ENCODE assay signal across 10 cellular contexts in genomic region chr17:82590881-82591539, GRCh38. TPM values are rescaled to one million over a fixed set of nuclear protein-coding genes. Genes with fewer than 3 reads are reported as not detected.
A peak's percentile ranks its signal among the peaks of the same experiment; 100 is the strongest.
DNase-seq lines count a peak whose midpoint lies in the region; ATAC-seq, FAIRE-seq and TF ChIP-seq lines count a peak whose summit lies in the region.
"Had no signal": no experiment of that assay in that cellular context is flagged by ENCODE, and none has a peak within 500 bp of the region (broad histone marks: within the 10 kb centered on the region; RNA-seq: fewer than 3 reads in every experiment).

No MANE protein-coding gene starts in this region.

- no peaks in the 10 kb centered on the region for H4K20me1 ChIP-seq in K562 (replicated peaks; ENCODE audit: control insufficient read depth, insufficient read depth, low read length)

- CTCF ChIA-PET in activated CD8-positive, alpha-beta memory T cell treated with anti-CD3 and anti-CD28 coated beads, Interleukin-2, amount 10 ng/mL, durations not matched to agents 7 days and 5 days (lab: Charles Lee): interaction anchor here (0.9 to 1.3 kb wide), 4 partner anchors 13 to 610 kb away, joined by 3 to 4 read pairs (median 4); no protein-coding TSS in a partner anchor
- CTCF ChIA-PET in K562 (lab: Yijun Ruan, JAX; ENCODE audit: low intra/inter-chr PET ratio): no interaction called here

- H3K27ac Mint-ChIP-seq in activated CD8-positive, alpha-beta memory T cell treated with anti-CD3 and anti-CD28 coated beads, Interleukin-2, amount 10 ng/mL, durations not matched to agents 7 days and 5 days: peak overlapping the region; percentile 91
- H3K27ac Mint-ChIP-seq in memory B cell: peak overlapping the region; percentile 75

- H3K27ac ChIP-seq in K562 (ENCODE audit: extremely low read depth, low read depth, low read length): no peak overlapping the region
- peak overlapping the region; percentile 86 to 98 (median 92) for H3K27ac ChIP-seq in tibial nerve
- no peak overlapping the region for H3K27ac ChIP-seq in SJCRH30

- no peak for ATAC-seq in activated CD8-positive, alpha-beta memory T cell treated with anti-CD3 and anti-CD28 coated beads, Interleukin-2, amount 10 ng/mL, durations not matched to agents 7 days and 5 days
- ATAC-seq in K562 (no peak; the same call in 1 of the 3 replicates), memory B cell (ENCODE audit: low read depth) (no peak), HG03432 (IDR thresholded peaks at IDR 0.05; ENCODE audit: unreplicated experiment) (no peak)

- intact Hi-C loops in K562 (cut with micrococcal nuclease): no loop called here

- TF ChIP-seq POLR2A in K562 (conservative IDR thresholded peaks at IDR 0.05): no peak; the same call in 1 of the 2 replicates
- no peak for TF ChIP-seq POLR2A in tibial nerve (IDR thresholded peaks at IDR 0.05)

- 86% methylated on average over 14 of the region's 17 CpGs for WGBS in K562 (ENCODE audit: insufficient coverage, low coverage, missing lambda C conversion rate)
- 62 to 65% methylated on average over 12 to 17 of the region's 17 CpGs for WGBS in tibial nerve, 2 donors

- no peak overlapping the region for H3K4me2 ChIP-seq in K562 (ENCODE audit: insufficient read depth, low read length)

- H3K27me3 Mint-ChIP-seq in activated CD8-positive, alpha-beta memory T cell treated with anti-CD3 and anti-CD28 coated beads, Interleukin-2, amount 10 ng/mL, durations not matched to agents 7 days and 5 days: no peaks in the 10 kb centered on the region
- H3K27me3 Mint-ChIP-seq in memory B cell: no peaks in the 10 kb centered on the region

- no peak for TF ChIP-seq EP300 in K562 (IDR thresholded peaks at IDR 0.05; ENCODE audit: low read length)
- TF ChIP-seq EP300 in tibial nerve (IDR thresholded peaks at IDR 0.05): no peak

- no peak overlapping the region for H2AFZ ChIP-seq in K562 (ENCODE audit: low read depth, low read length)

- BruUV-seq in K562 (replicated peaks; lab: Mats Ljungman, UMichigan): no TSS peak

- peaks cover 41% of the 10 kb centered on the region for H3K4me1 Mint-ChIP-seq in activated CD8-positive, alpha-beta memory T cell treated with anti-CD3 and anti-CD28 coated beads, Interleukin-2, amount 10 ng/mL, durations not matched to agents 7 days and 5 days
- H3K4me1 Mint-ChIP-seq in memory B cell: peaks cover 25% of the 10 kb centered on the region

- no peak for TF ChIP-seq RAD21 in K562 (CRISPR knock-in tag; conservative IDR thresholded peaks at IDR 0.05 in 1 of 2, IDR thresholded peaks at IDR 0.05 in 1 of 2)

- peaks cover 6% of the 10 kb centered on the region for H3K9me1 ChIP-seq in K562 (ENCODE audit: control insufficient read depth, insufficient read depth, low read length)

- no peak for FAIRE-seq in K562 (lab: Jason Lieb, UNC)
- FAIRE-seq: keratinocyte had no signal

- peak overlapping the region in 1 of 2 experiments; percentile 42; a peak in 2 of 4 replicates for H3K9ac ChIP-seq in K562 (ENCODE audit: insufficient read depth in 1 of 2, low read depth in 2 of 2, low read length in 2 of 2)

- DNase-seq in activated CD8-positive, alpha-beta memory T cell treated with anti-CD3 and anti-CD28 coated beads, Interleukin-2, amount 10 ng/mL, durations not matched to agents 7 days and 5 days: no peak
- DNase-seq in activated CD8-positive, alpha-beta memory T cell treated with anti-CD3 and anti-CD28 coated beads, Interleukin-2, amount 50 U/mL, for 48 hours: no peak
- DNase-seq in K562 (ENCODE audit: extremely low read depth in 1 of 4, low spot score in 3 of 4) (no peak), memory B cell (ENCODE audit: low spot score in 2 of 2) (no peak), tibial nerve (ENCODE audit: low spot score in 2 of 2) (no peak), SJCRH30 (no peak), mesenteric fat pad (ENCODE audit: low spot score) (no peak)
- DNase-seq: NCI-H2227 treated with DMSO at 0.1 percent for 48 hours had no signal

- H3K9me3 Mint-ChIP-seq in activated CD8-positive, alpha-beta memory T cell treated with anti-CD3 and anti-CD28 coated beads, Interleukin-2, amount 10 ng/mL, durations not matched to agents 7 days and 5 days (ENCODE audit: low read depth): no peaks in the 10 kb centered on the region
- H3K9me3 Mint-ChIP-seq in memory B cell: no peaks in the 10 kb centered on the region

- TF ChIP-seq CTCF in K562 (IDR thresholded peaks at IDR 0.05 in 2 of 3, conservative IDR thresholded peaks at IDR 0.05 in 1 of 3; ENCODE audit: insufficient read depth in 2 of 3, low read depth in 1 of 3, low read length in 3 of 3) (no peak), tibial nerve (IDR thresholded peaks at IDR 0.05) (no peak)

- H3K27me3 ChIP-seq in K562 (ENCODE audit: control insufficient read depth in 2 of 2, insufficient read depth in 2 of 2, low read length in 2 of 2) (no peaks in the 10 kb centered on the region), tibial nerve (no peaks in the 10 kb centered on the region), SJCRH30 (no peaks in the 10 kb centered on the region)

- no peak overlapping the region for H3K4me3 Mint-ChIP-seq in activated CD8-positive, alpha-beta memory T cell treated with anti-CD3 and anti-CD28 coated beads, Interleukin-2, amount 10 ng/mL, durations not matched to agents 7 days and 5 days
- H3K4me3 Mint-ChIP-seq in memory B cell: no peak overlapping the region

- H3K9me3 ChIP-seq in K562 (replicated peaks; ENCODE audit: control insufficient read depth, insufficient read depth, low read depth, low read length): no peaks in the 10 kb centered on the region
- no peaks in the 10 kb centered on the region for H3K9me3 ChIP-seq in tibial nerve
- no peaks in the 10 kb centered on the region for H3K9me3 ChIP-seq in SJCRH30 (replicated peaks)

- H3K36me3 ChIP-seq in K562 (ENCODE audit: control insufficient read depth, insufficient read depth, low read length) (peaks cover 84% of the 10 kb centered on the region), tibial nerve (peaks cover 0 to 44% (median 0%) of the 10 kb centered on the region in 3 donors), SJCRH30 (peaks cover 36% of the 10 kb centered on the region)

- H3K4me3 ChIP-seq in K562 (no peak overlapping the region), tibial nerve (no peak overlapping the region), SJCRH30 (no peak overlapping the region)

- peaks cover 0 to 33% of the 10 kb centered on the region in 2 experiments; a peak in 2 of 5 replicates for H3K4me1 ChIP-seq in K562 (replicated peaks in 1 of 2; ENCODE audit: control insufficient read depth in 2 of 2, insufficient read depth in 2 of 2, low read length in 2 of 2)
- peaks cover 0 to 47% (median 36%) of the 10 kb centered on the region in 4 donors for H3K4me1 ChIP-seq in tibial nerve
- peaks cover 8% of the 10 kb centered on the region; the same call in 1 of the 2 replicates for H3K4me1 ChIP-seq in SJCRH30

- peaks cover 20% of the 10 kb centered on the region; the same call in 2 of the 3 replicates for H3K79me2 ChIP-seq in K562 (ENCODE audit: control insufficient read depth, insufficient read depth, low read length)

- POLR2A ChIA-PET in K562 (lab: Yijun Ruan, JAX): interaction anchor here (1.2 kb wide), 1 partner anchor 14 kb away, joined by 3 read pairs; no protein-coding TSS in a partner anchor

- H3K36me3 Mint-ChIP-seq in activated CD8-positive, alpha-beta memory T cell treated with anti-CD3 and anti-CD28 coated beads, Interleukin-2, amount 10 ng/mL, durations not matched to agents 7 days and 5 days: peaks cover 20% of the 10 kb centered on the region
- H3K36me3 Mint-ChIP-seq in memory B cell: peaks cover 13% of the 10 kb centered on the region

- in situ Hi-C loops in K562 (cut with MboI): no loop called here

TF ChIP-seq in K562, 482 proteins besides CTCF, POLR2A, EP300 and RAD21:
- TF ChIP-seq SUPT5H (IDR thresholded peaks at IDR 0.05) (peak; percentile 48; the same call in 1 of the 2 replicates), POLR2G (IDR thresholded peaks at IDR 0.05; ENCODE audit: low read depth, low read length) (peak; percentile 72), RBM22 (IDR thresholded peaks at IDR 0.05; ENCODE audit: low read depth, low read length, poor library complexity, severe bottlenecking) (peak; percentile 53), EHMT2 (IDR thresholded peaks at IDR 0.05) (no peak)

RNA-seq across cellular contexts. Expression of gene WDR45B, which starts 57.2 kb away (rescaled TPM):
- total RNA-seq in activated CD8-positive, alpha-beta memory T cell treated with anti-CD3 and anti-CD28 coated beads, Interleukin-2, amount 10 ng/mL, durations not matched to agents 7 days and 5 days: 10 to 100 TPM; 37.0 to 41.4 TPM
- total RNA-seq in K562 (2011; cell fraction: chromatin; rRNA removed; ENCODE audit: low replicate concordance): 83.1 and 109 TPM in 2 replicates
- 50.1 and 60.7 TPM in 2 replicates for total RNA-seq in K562 (2011; cell fraction: nucleolus; rRNA removed)
- 83.7 and 86.3 TPM in 2 replicates for total RNA-seq in K562 (2011; cell fraction: nucleoplasm; rRNA removed)
- 30.6 and 36.8 TPM in 2 replicates for total RNA-seq in K562 (2014; rRNA removed)
- 27.9 and 30.0 TPM in 2 replicates for total RNA-seq in K562 (2014; rRNA removed; fragmentation: Illumina TruSeq; extraction: Trizol)
- 35.2 and 35.9 TPM in 2 replicates for total RNA-seq in K562 (2015; rRNA removed; fragmentation: Illumina TruSeq; extraction: Trizol)
- 35.8 and 38.3 TPM in 2 replicates for total RNA-seq in K562 (2021)
- polyA plus RNA-seq in K562 (2011; rRNA removed): 74.4 and 75.8 TPM in 2 replicates
- 58.3 and 60.5 TPM in 2 replicates for polyA plus RNA-seq in K562 (2011; cell fraction: cytosol; rRNA removed)
- polyA plus RNA-seq in K562 (2011; cell fraction: nucleus; rRNA removed): 106 and 133 TPM in 2 replicates
- 38.1 and 40.3 TPM in 2 replicates for polyA plus RNA-seq in K562 (2012)
- 39.2 and 40.0 TPM in 2 replicates for polyA plus RNA-seq in K562 (2014; fragmentation: Illumina TruSeq; extraction: Trizol)
- polyA plus RNA-seq in K562 (2014; fragmentation: Nextera tagmentation; extraction: Ambion mirVana): 1 to 10 TPM in 1 of 2 experiments, under 1 TPM in 1; 0.72 to 1.9 TPM
- 43.1 and 46.1 TPM in 2 replicates for polyA plus RNA-seq in K562 (2014; rRNA removed)
- polyA minus RNA-seq in K562 (2011; rRNA and poly(A)+ RNA removed): 37.0 and 42.6 TPM in 2 replicates
- 28.9 and 36.0 TPM in 2 replicates for polyA minus RNA-seq in K562 (2011; cell fraction: cytosol; rRNA and poly(A)+ RNA removed)
- polyA minus RNA-seq in K562 (2011; cell fraction: nucleus; rRNA and poly(A)+ RNA removed): 29.6 and 30.9 TPM in 2 replicates
- total RNA-seq in tibial nerve: 100 to 1,000 TPM in 1 of 4 donors, 10 to 100 TPM in 3; 64.9 to 114 (median 88.5) TPM
- 167 and 171 TPM in 2 replicates for total RNA-seq in SJCRH30 (2014; rRNA removed; shearing (Covaris generic))
- total RNA-seq in mesenteric fat pad: 65.3 TPM

Comparison
In these comparisons a context has a peak if more than half of its experiments do, and no peak if none do; other contexts are left out.
1. H3K27ac ChIP-seq: peak in tibial nerve (4 of 4); none in K562 (single experiment) and SJCRH30 (single experiment).